Comparison of ENCODE assay signal across 13 cellular contexts in the genomic region with DNA sequence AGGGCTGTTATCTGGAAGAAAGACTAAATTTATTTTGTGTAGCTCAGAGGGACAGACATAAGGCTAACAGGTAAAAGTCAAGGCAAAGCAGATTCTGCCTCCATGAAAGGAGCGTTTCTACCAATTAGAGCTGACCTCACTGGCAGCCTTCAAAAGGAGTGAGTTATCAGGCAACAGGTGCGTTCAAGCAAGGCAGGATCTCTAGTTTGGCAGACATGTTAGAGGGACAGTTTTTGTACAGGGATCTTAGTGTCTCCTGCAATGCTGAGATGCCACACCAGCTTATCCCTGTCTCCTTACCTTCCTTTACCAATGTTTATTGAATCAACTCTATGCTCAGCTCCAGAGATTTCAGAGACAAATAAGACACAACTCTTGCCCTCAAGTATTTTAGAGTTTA.
A peak's percentile ranks its signal among the peaks of the same experiment; 100 is the strongest.
DNase-seq lines count a peak whose midpoint lies in the region; ATAC-seq, FAIRE-seq and TF ChIP-seq lines count a peak whose summit lies in the region.
"Had no signal": no experiment of that assay in that cellular context is flagged by ENCODE, and none has a peak within 500 bp of the region (broad histone marks: within the 10 kb centered on the region; RNA-seq: fewer than 3 reads in every experiment).

No MANE protein-coding gene starts in this region.

- H3K9me3 Mint-ChIP-seq in HFFc6: no peaks in the 10 kb centered on the region
- H3K9me3 Mint-ChIP-seq: CD4-positive, alpha-beta T cell had no signal

- H3K4me1 ChIP-seq in KMS-11 (ENCODE audit: low read depth, poor library complexity, severe bottlenecking) (peaks cover 14% of the 10 kb centered on the region), endothelial cell of umbilical vein (ENCODE audit: control insufficient read depth, extremely low read depth, insufficient read depth, low read length) (no peaks in the 10 kb centered on the region), psoas muscle (peaks cover 42% of the 10 kb centered on the region)
- H3K4me1 ChIP-seq: A549; BLaER1 treated with 17β-estradiol and CSF1 and Interleukin-3, amounts not matched to agents 10 nM and 100 nM; SJSA1 had no signal

- H2AFZ ChIP-seq in KMS-11 (ENCODE audit: low read depth) (no peak overlapping the region), endothelial cell of umbilical vein (ENCODE audit: low read depth, low read length) (no peak overlapping the region)
- H2AFZ ChIP-seq: PC-9 had no signal

- no peak overlapping the region for H3K4me3 Mint-ChIP-seq in HFFc6
- H3K4me3 Mint-ChIP-seq: CD4-positive, alpha-beta T cell had no signal

- no peak for TF ChIP-seq CTCF in GM13976 (IDR thresholded peaks at IDR 0.05; ENCODE audit: borderline replicate concordance, control extremely low read depth, extremely low read depth, insufficient read depth, missing control alignments)
- no peak for TF ChIP-seq CTCF in KMS-11 (conservative IDR thresholded peaks at IDR 0.05; ENCODE audit: low read depth, low read length)
- no peak for TF ChIP-seq CTCF in endothelial cell of umbilical vein (IDR thresholded peaks at IDR 0.05; ENCODE audit: extremely low read depth in 1 of 2, insufficient read depth in 1 of 2, low read depth in 1 of 2, low read length in 2 of 2)
- no peak for TF ChIP-seq CTCF in psoas muscle (IDR thresholded peaks at IDR 0.05)
- no peak for TF ChIP-seq CTCF in HFFc6 (IDR thresholded peaks at IDR 0.05)

- H4K20me1 ChIP-seq in KMS-11 (ENCODE audit: insufficient read depth): 0 out of 2 replicates have a peak, but pooled peaks cover 6% of the 10 kb centered on the region
- H4K20me1 ChIP-seq in endothelial cell of umbilical vein (replicated peaks; ENCODE audit: control insufficient read depth, extremely low read depth, insufficient read depth, low read length): no peaks in the 10 kb centered on the region
- H4K20me1 ChIP-seq: BLaER1 treated with 17β-estradiol and CSF1 and Interleukin-3, amounts not matched to agents 10 nM and 100 nM had no signal

- ATAC-seq in psoas muscle (peak; percentile 38 to 79 (median 72)), HG03108 (IDR thresholded peaks at IDR 0.05; ENCODE audit: unreplicated experiment) (no peak), sciatic nerve (no peak)

- H3K36me3 ChIP-seq in KMS-11 (ENCODE audit: insufficient read depth) (no peaks in the 10 kb centered on the region), endothelial cell of umbilical vein (ENCODE audit: control insufficient read depth in 2 of 2, extremely low read depth in 1 of 2, insufficient read depth in 2 of 2, low read length in 2 of 2) (no peaks in the 10 kb centered on the region), psoas muscle (ENCODE audit: insufficient read depth in 1 of 2, low read depth in 1 of 2) (no peaks in the 10 kb centered on the region)
- H3K36me3 ChIP-seq: BLaER1 treated with 17β-estradiol and CSF1 and Interleukin-3, amounts not matched to agents 10 nM and 100 nM; SJSA1 had no signal

- no peaks in the 10 kb centered on the region for H3K9me1 ChIP-seq in endothelial cell of umbilical vein (replicated peaks; ENCODE audit: control insufficient read depth, extremely low read depth, insufficient read depth, low read length)

- no peaks in the 10 kb centered on the region for H3K27me3 ChIP-seq in KMS-11 (ENCODE audit: insufficient read depth, low read depth)
- peaks cover 19 to 20% of the 10 kb centered on the region in 2 experiments for H3K27me3 ChIP-seq in endothelial cell of umbilical vein (ENCODE audit: control insufficient read depth in 2 of 2, insufficient read depth in 2 of 2, low read length in 2 of 2)
- no peaks in the 10 kb centered on the region for H3K27me3 ChIP-seq in psoas muscle (ENCODE audit: insufficient read depth in 3 of 3, low read length in 2 of 3)
- H3K27me3 ChIP-seq: BLaER1 treated with 17β-estradiol and CSF1 and Interleukin-3, amounts not matched to agents 10 nM and 100 nM had no signal

- dilution Hi-C loops in endothelial cell of umbilical vein (cut with MboI; ENCODE audit: extremely low pct_ligation_motif_present, low sequenced_read_pairs): no loop called here

- intact Hi-C loops in endothelial cell of umbilical vein (cut with micrococcal nuclease): no loop called here
- intact Hi-C loops in psoas muscle (cut with DNase I): loop anchor here (2.0 to 10.0 kb wide), 6 partner anchors 62 to 335 kb away; no protein-coding TSS in a partner anchor
- intact Hi-C loops in sciatic nerve (cut with DNase I): loop anchor here (5.0 kb wide), 1 partner anchor 182 kb away; no protein-coding TSS in a partner anchor

- H3K4me1 Mint-ChIP-seq in HFFc6 (ENCODE audit: low read depth): no peaks in the 10 kb centered on the region

- DNase-seq in GM13976 (ENCODE audit: low spot score) (peak; percentile 13), endothelial cell of umbilical vein (ENCODE audit: low read depth, low spot score) (no peak), psoas muscle (no peak), HFFc6 (no peak), sciatic nerve (ENCODE audit: low spot score) (no peak)
- DNase-seq in activated CD4-positive, alpha-beta T cell treated with anti-CD3 and anti-CD28 coated beads for 1 hour: no peak

- H3K9ac ChIP-seq in KMS-11: no peak overlapping the region
- no peak overlapping the region for H3K9ac ChIP-seq in endothelial cell of umbilical vein (replicated peaks; ENCODE audit: extremely low read depth, insufficient read depth, low read length)
- H3K9ac ChIP-seq: BLaER1 treated with 17β-estradiol and CSF1 and Interleukin-3, amounts not matched to agents 10 nM and 100 nM had no signal

- H3K4me3 ChIP-seq in KMS-11 (IDR thresholded peaks at IDR 0.05; ENCODE audit: insufficient read depth, low read depth, low read length) (no peak overlapping the region), endothelial cell of umbilical vein (replicated peaks in 1 of 3; ENCODE audit: insufficient read depth in 1 of 3, low read depth in 1 of 3, low read length in 3 of 3) (no peak overlapping the region), psoas muscle (peak overlapping the region; percentile 24)
- H3K4me3 ChIP-seq: A549; BLaER1 treated with 17β-estradiol and CSF1 and Interleukin-3, amounts not matched to agents 10 nM and 100 nM; PC-9; SJSA1 had no signal

- no peak for FAIRE-seq in endothelial cell of umbilical vein (lab: Jason Lieb, UNC)

- POLR2A ChIA-PET in endothelial cell of umbilical vein (lab: Charles Lee): no interaction called here

- no peaks in the 10 kb centered on the region for H3K36me3 Mint-ChIP-seq in HFFc6 (ENCODE audit: low read depth)

- no peak overlapping the region for H3K27ac Mint-ChIP-seq in HFFc6
- H3K27ac Mint-ChIP-seq: CD4-positive, alpha-beta T cell had no signal

- H3K4me2 ChIP-seq in KMS-11 (0 out of 2 replicates have a peak overlapping the region, but pooled peaks have one; percentile 21), endothelial cell of umbilical vein (ENCODE audit: insufficient read depth, low read length) (no peak overlapping the region)
- H3K4me2 ChIP-seq: A549; BLaER1 treated with 17β-estradiol and CSF1 and Interleukin-3, amounts not matched to agents 10 nM and 100 nM; PC-9 had no signal

- H3K79me2 ChIP-seq in KMS-11 (ENCODE audit: insufficient read depth, low read depth) (0 out of 2 replicates have a peak, but pooled peaks cover 7% of the 10 kb centered on the region), endothelial cell of umbilical vein (ENCODE audit: control insufficient read depth, insufficient read depth, low read length) (no peaks in the 10 kb centered on the region)

- CTCF ChIA-PET in endothelial cell of umbilical vein (lab: Charles Lee): interaction anchor here (0.6 to 8.7 kb wide), 70 partner anchors 7 to 338 kb away, joined by 3 to 235 read pairs (median 5); partner anchors contain the start of gene NRG2

- H3K27me3 Mint-ChIP-seq in HFFc6 (ENCODE audit: insufficient read depth): peaks cover 30% of the 10 kb centered on the region

- BruUV-seq in endothelial cell of umbilical vein (replicated peaks; lab: Mats Ljungman, UMichigan): no TSS peak

- 23 to 38% (median 28%) methylated on average over 2 of the region's 2 CpGs for WGBS in psoas muscle, 3 donors

- in situ Hi-C loops in GM13976 (cut with MboI; ENCODE audit: low sequenced_read_pairs, unreplicated experiment): no loop called here

- H3K27ac ChIP-seq in KMS-11 (no peak overlapping the region), endothelial cell of umbilical vein (ENCODE audit: insufficient read depth, low read depth, low read length) (no peak overlapping the region), psoas muscle (peak overlapping the region; percentile 90)
- H3K27ac ChIP-seq: A549; BLaER1 treated with 17β-estradiol and CSF1 and Interleukin-3, amounts not matched to agents 10 nM and 100 nM; PC-9; SJSA1 had no signal

- TF ChIP-seq POLR2A in endothelial cell of umbilical vein (IDR thresholded peaks at IDR 0.05; ENCODE audit: low read depth, low read length): no peak

- H3K9me3 ChIP-seq in endothelial cell of umbilical vein (replicated peaks; ENCODE audit: control insufficient read depth, insufficient read depth, low read length) (no peaks in the 10 kb centered on the region), psoas muscle (no peaks in the 10 kb centered on the region)
- H3K9me3 ChIP-seq: A549; BLaER1 treated with 17β-estradiol and CSF1 and Interleukin-3, amounts not matched to agents 10 nM and 100 nM; SJSA1 had no signal

TF ChIP-seq in endothelial cell of umbilical vein, 7 proteins besides CTCF, POLR2A, EP300 and RAD21:
- no peak for TF ChIP-seq JUN (IDR thresholded peaks at IDR 0.05; ENCODE audit: borderline replicate concordance, insufficient read depth, insufficient read length, low read depth)
- TF ChIP-seq MYC (IDR thresholded peaks at IDR 0.05; ENCODE audit: low read depth, low read length): no peak
- TF ChIP-seq MAX (IDR thresholded peaks at IDR 0.05; ENCODE audit: insufficient read depth, insufficient read length): no peak
- no peak for TF ChIP-seq GATA2 (IDR thresholded peaks at IDR 0.05; ENCODE audit: insufficient read depth, insufficient read length, low read depth, low read length)
- TF ChIP-seq EZH2 (IDR thresholded peaks at IDR 0.05; ENCODE audit: borderline replicate concordance, low read depth, low read length, severe bottlenecking): peak; percentile 56
- TF ChIP-seq POLR2AphosphoS5 (IDR thresholded peaks at IDR 0.05; ENCODE audit: insufficient read depth, low read depth, low read length): no peak
- no peak for TF ChIP-seq FOS (IDR thresholded peaks at IDR 0.05; ENCODE audit: borderline replicate concordance, insufficient read depth, low read length)

Comparison
In these comparisons a context has a peak if more than half of its experiments do, and no peak if none do; other contexts are left out.
1. ATAC-seq: peak in psoas muscle (4 of 4); none in HG03108 (single experiment) and sciatic nerve (single experiment).